Comparison of ENCODE assay signal across 5 cellular contexts in genomic region chr14:95397325-95397724, GRCh38.
"Had no signal": no experiment of that assay in that cellular context is flagged by ENCODE, and none has a peak within 500 bp of the region (broad histone marks: within the 10 kb centered on the region; RNA-seq: fewer than 3 reads in every experiment).

No MANE protein-coding gene starts in this region.

- ATAC-seq: GM23338, K562 had no signal

- H3K4me2 ChIP-seq: GM23338 had no signal

- H2AFZ ChIP-seq: GM23338 had no signal

- DNase-seq: H9, HCEC 1CT, IMR-90 had no signal

- H3K4me3 ChIP-seq: GM23338, K562 had no signal
